ENCODE assay signal across 23 cellular contexts in the genomic region with DNA sequence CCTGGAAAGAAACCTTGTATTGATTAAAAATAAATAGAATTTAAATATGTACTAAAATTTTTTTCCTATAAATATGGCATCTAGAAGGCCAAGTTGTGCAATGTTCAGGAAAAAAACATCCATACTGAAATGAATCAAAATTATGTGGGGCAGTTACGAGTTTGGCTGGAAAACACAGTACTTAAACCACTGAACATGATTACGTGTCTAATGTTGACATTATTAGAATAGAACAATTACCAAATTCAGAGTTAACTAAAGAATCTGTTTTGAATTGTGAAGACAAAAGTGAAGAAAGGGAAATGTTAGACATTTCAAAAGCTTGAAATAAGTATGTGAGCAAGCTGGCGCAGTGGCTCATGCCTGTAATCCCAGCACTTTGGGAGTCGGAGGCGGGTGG. TPM values are rescaled to one million over a fixed set of nuclear protein-coding genes. Genes with fewer than 3 reads are reported as not detected.
DNase-seq lines count a peak whose midpoint lies in the region; ATAC-seq, FAIRE-seq and TF ChIP-seq lines count a peak whose summit lies in the region.
"Had no signal": no experiment of that assay in that cellular context is flagged by ENCODE, and none has a peak within 500 bp of the region (broad histone marks: within the 10 kb centered on the region; RNA-seq: fewer than 3 reads in every experiment).

No MANE protein-coding gene starts in this region.

- H3K27me3 ChIP-seq in trophoblast cell (ENCODE audit: insufficient read depth, low read length) (no peaks in the 10 kb centered on the region), body of pancreas (no peaks in the 10 kb centered on the region)
- H3K27me3 ChIP-seq: BLaER1 treated with 17β-estradiol and CSF1 and Interleukin-3, amounts not matched to agents 10 nM and 100 nM had no signal

- H3K18ac ChIP-seq in trophoblast cell (ENCODE audit: low read length): no peak overlapping the region

- H3K79me1 ChIP-seq in trophoblast cell (ENCODE audit: low read length): peaks cover 2% of the 10 kb centered on the region

- H3K4me3 ChIP-seq in fibroblast of mammary gland (ENCODE audit: control insufficient read depth, low read depth, low read length) (no peak overlapping the region), trophoblast cell (ENCODE audit: low read depth, low read length) (no peak overlapping the region), body of pancreas (no peak overlapping the region)
- H3K4me3 ChIP-seq: A549; BLaER1 treated with 17β-estradiol and CSF1 and Interleukin-3, amounts not matched to agents 10 nM and 100 nM had no signal

- H3K4me3 Mint-ChIP-seq in activated naive CD8-positive, alpha-beta T cell treated with anti-CD3 and anti-CD28 coated beads for 36 hours: no peak overlapping the region
- H3K4me3 Mint-ChIP-seq: B cell; CD8-positive, alpha-beta T cell; HFFc6 had no signal

- H2BK120ac ChIP-seq in trophoblast cell (ENCODE audit: insufficient read depth, low read length, poor library complexity): peak overlapping the region; percentile 22

- H3K27me3 Mint-ChIP-seq in activated naive CD8-positive, alpha-beta T cell treated with anti-CD3 and anti-CD28 coated beads for 36 hours: no peaks in the 10 kb centered on the region

- H3K4me2 ChIP-seq in trophoblast cell (ENCODE audit: low read length): no peak overlapping the region
- H3K4me2 ChIP-seq: A549; BLaER1 treated with 17β-estradiol and CSF1 and Interleukin-3, amounts not matched to agents 10 nM and 100 nM had no signal

- no peak overlapping the region for H3K4ac ChIP-seq in trophoblast cell (ENCODE audit: low read depth, low read length)

- H2AK5ac ChIP-seq in trophoblast cell (ENCODE audit: low read length): no peak overlapping the region

- no peak overlapping the region for H3K23ac ChIP-seq in trophoblast cell (ENCODE audit: low read length)

- peak; percentile 28 for FAIRE-seq in colon (lab: Jason Lieb, UNC)
- FAIRE-seq: A549, GM18507 had no signal

- no peaks in the 10 kb centered on the region for H3K79me2 ChIP-seq in trophoblast cell (ENCODE audit: control insufficient read depth, insufficient read depth, low read length, poor library complexity)

- no peak overlapping the region for H2BK5ac ChIP-seq in trophoblast cell (ENCODE audit: low read depth, low read length, poor library complexity)

- no peak overlapping the region for H4K12ac ChIP-seq in trophoblast cell (ENCODE audit: low read depth, low read length)

- H3K14ac ChIP-seq in trophoblast cell (ENCODE audit: low read length): no peak overlapping the region

- ATAC-seq in body of pancreas: no peak
- ATAC-seq: A549; CD8-positive, alpha-beta T cell; HCT116 had no signal

- DNase-seq in AG09319 (ENCODE audit: extremely low read depth, low read depth): peak; percentile 4
- peak; percentile 45 for DNase-seq in fibroblast of mammary gland (ENCODE audit: low read depth)
- no peak for DNase-seq in trophoblast cell
- no peak for DNase-seq in substantia nigra (lab: John Stamatoyannopoulos, UW)
- no peak for DNase-seq in activated naive CD8-positive, alpha-beta T cell treated with anti-CD3 and anti-CD28 coated beads for 36 hours
- no peak for DNase-seq in body of pancreas
- DNase-seq: Calu3; CD8-positive, alpha-beta T cell; DMS53; DND-41; EL; GOT3; H7; HFFc6 had no signal

- no peaks in the 10 kb centered on the region for H3K36me3 Mint-ChIP-seq in activated naive CD8-positive, alpha-beta T cell treated with anti-CD3 and anti-CD28 coated beads for 36 hours
- H3K36me3 Mint-ChIP-seq: CD8-positive, alpha-beta T cell had no signal

- TF ChIP-seq CTCF in AG09319 (IDR thresholded peaks at IDR 0.05; ENCODE audit: low read depth, low read length) (no peak), fibroblast of mammary gland (conservative IDR thresholded peaks at IDR 0.05; ENCODE audit: control insufficient read depth, insufficient read depth, low read depth, low read length) (no peak), body of pancreas (IDR thresholded peaks at IDR 0.05) (no peak)

- H3K9me3 Mint-ChIP-seq in activated naive CD8-positive, alpha-beta T cell treated with anti-CD3 and anti-CD28 coated beads for 36 hours: no peaks in the 10 kb centered on the region
- H3K9me3 Mint-ChIP-seq: CD8-positive, alpha-beta T cell; HFFc6 had no signal

- H3K9ac ChIP-seq in trophoblast cell (ENCODE audit: low read length): no peak overlapping the region
- H3K9ac ChIP-seq: BLaER1 treated with 17β-estradiol and CSF1 and Interleukin-3, amounts not matched to agents 10 nM and 100 nM had no signal

- no peak overlapping the region for H4K8ac ChIP-seq in trophoblast cell (ENCODE audit: low read depth, low read length)

- intact Hi-C loops in body of pancreas (cut with DNase I): no loop called here

- no peak overlapping the region for H4K91ac ChIP-seq in trophoblast cell (ENCODE audit: low read depth, low read length)

- H3K4me1 Mint-ChIP-seq in activated naive CD8-positive, alpha-beta T cell treated with anti-CD3 and anti-CD28 coated beads for 36 hours: no peaks in the 10 kb centered on the region
- H3K4me1 Mint-ChIP-seq: B cell had no signal

- H3K36me3 ChIP-seq in trophoblast cell (ENCODE audit: control insufficient read depth in 1 of 2, insufficient read depth in 2 of 2, low read length in 2 of 2) (no peaks in the 10 kb centered on the region), body of pancreas (replicated peaks in 1 of 2; ENCODE audit: insufficient read depth in 1 of 2, low read depth in 2 of 2) (no peaks in the 10 kb centered on the region)
- H3K36me3 ChIP-seq: BLaER1 treated with 17β-estradiol and CSF1 and Interleukin-3, amounts not matched to agents 10 nM and 100 nM had no signal

- no peak overlapping the region for H3K27ac Mint-ChIP-seq in activated naive CD8-positive, alpha-beta T cell treated with anti-CD3 and anti-CD28 coated beads for 36 hours
- H3K27ac Mint-ChIP-seq: B cell; CD8-positive, alpha-beta T cell; HFFc6 had no signal

- H2BK12ac ChIP-seq in trophoblast cell (ENCODE audit: low read length): no peak overlapping the region

- H3K9me3 ChIP-seq in trophoblast cell (ENCODE audit: insufficient read depth, low read depth, low read length) (no peaks in the 10 kb centered on the region), body of pancreas (no peaks in the 10 kb centered on the region)
- H3K9me3 ChIP-seq: A549; BLaER1 treated with 17β-estradiol and CSF1 and Interleukin-3, amounts not matched to agents 10 nM and 100 nM had no signal

- peaks cover 0 to 2% of the 10 kb centered on the region in 2 experiments for H3K4me1 ChIP-seq in trophoblast cell (ENCODE audit: control insufficient read depth in 1 of 2, insufficient read depth in 2 of 2, low read length in 2 of 2)
- no peaks in the 10 kb centered on the region for H3K4me1 ChIP-seq in body of pancreas
- H3K4me1 ChIP-seq: BLaER1 treated with 17β-estradiol and CSF1 and Interleukin-3, amounts not matched to agents 10 nM and 100 nM had no signal

- H2AFZ ChIP-seq in trophoblast cell (ENCODE audit: insufficient read depth, low read length, poor library complexity): no peak overlapping the region

- H3K27ac ChIP-seq in trophoblast cell (ENCODE audit: low read depth, low read length) (no peak overlapping the region), substantia nigra (ENCODE audit: low read depth, low read length, poor library complexity, severe bottlenecking) (no peak overlapping the region), body of pancreas (no peak overlapping the region)
- H3K27ac ChIP-seq: 22Rv1; A549; BLaER1 treated with 17β-estradiol and CSF1 and Interleukin-3, amounts not matched to agents 10 nM and 100 nM; HL-60 had no signal

- no CpG with 5 or more reads among the region's 5 CpGs for WGBS in trophoblast cell (ENCODE audit: extremely low coverage, insufficient coverage, insufficient read length)
- WGBS in body of pancreas, 2 donors: 88 to 97% methylated on average over 5 of the region's 5 CpGs

- TF ChIP-seq POLR2A in body of pancreas (IDR thresholded peaks at IDR 0.05): no peak

RNA-seq across cellular contexts. Expression of a gene that starts 57.2 kb away (rescaled TPM):
- polyA plus RNA-seq in trophoblast cell (2013): 0.55 and 0.58 TPM in 2 replicates
- total RNA-seq in activated naive CD8-positive, alpha-beta T cell treated with anti-CD3 and anti-CD28 coated beads for 36 hours: under 1 TPM; 0.14 to 0.19 TPM
- total RNA-seq in body of pancreas: 1 to 10 TPM in 1 of 2 donors, under 1 TPM in 1; 0.52 to 2.3 TPM
- total RNA-seq: G401, HFFc6 had no signal

Comparison
In these comparisons a context has a peak if more than half of its experiments do, and no peak if none do; other contexts are left out.
1. DNase-seq: peak in AG09319 (single experiment) and fibroblast of mammary gland (single experiment); none in trophoblast cell (0 of 2), substantia nigra (0 of 49), activated naive CD8-positive, alpha-beta T cell treated with anti-CD3 and anti-CD28 coated beads for 36 hours (single experiment) and body of pancreas (0 of 4).